In the genomic region with DNA sequence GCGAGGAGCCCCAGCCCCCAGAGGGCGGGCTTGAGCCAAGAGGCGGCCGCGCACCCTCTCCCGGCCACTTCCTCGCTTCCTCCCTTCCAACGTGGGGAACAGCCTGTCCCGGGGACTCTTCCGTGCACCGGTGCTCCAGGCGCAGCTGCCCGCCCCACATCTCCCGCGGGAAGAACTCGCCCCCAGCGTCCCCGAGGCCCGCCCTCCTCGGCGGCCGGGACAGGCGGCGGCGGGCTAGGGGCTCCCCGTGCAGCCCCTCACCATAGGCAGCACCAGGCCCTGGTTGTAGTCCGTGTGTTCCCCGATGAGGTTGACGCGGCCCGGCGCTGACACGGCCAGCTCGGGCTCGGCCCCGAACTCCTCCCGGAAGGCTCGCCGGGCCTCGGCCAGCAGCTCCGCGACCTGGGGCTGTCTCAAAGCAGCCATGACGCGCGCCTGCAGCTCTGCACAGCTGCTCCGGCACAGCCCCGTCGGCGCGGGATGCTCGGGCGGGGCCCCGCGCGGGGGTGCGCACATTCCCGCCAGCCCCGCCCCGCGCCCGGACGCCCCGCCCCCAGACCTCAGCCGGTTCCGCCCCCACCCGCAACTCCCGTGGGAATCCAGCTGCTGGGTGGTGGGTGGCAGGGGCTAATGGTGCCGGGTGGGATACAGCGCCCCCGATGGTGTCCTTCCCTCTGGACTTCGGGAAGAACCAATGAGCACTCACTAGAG, we compare ENCODE assay signal across 8 cellular contexts. TPM values are rescaled to one million over a fixed set of nuclear protein-coding genes. Genes with fewer than 3 reads are reported as not detected.
DNase-seq lines count a peak whose midpoint lies in the region; FAIRE-seq and TF ChIP-seq lines count a peak whose summit lies in the region.

Gene GALK1 (minus strand): TSS at position 482 of the 711 bp plus-strand sequence. CDS start 56 bp downstream, at position 426.

- no peaks in the 10 kb centered on the region for H3K79me2 ChIP-seq in GM23248 (ENCODE audit: insufficient read depth)

- TF ChIP-seq CTCF in VCaP (conservative IDR thresholded peaks at IDR 0.05) (peak; percentile 33), bronchial epithelial cell (IDR thresholded peaks at IDR 0.05; ENCODE audit: insufficient read depth, low read length, severe bottlenecking) (peak; percentile 84)

- WGBS in GM23248 (ENCODE audit: low coverage in 1 of 2, low lambda C conversion rate in 2 of 2, missing lambda C conversion rate in 2 of 2), 2 experiments = 0% methylated on average over 50 to 61 of the region's 71 CpGs

- H3K36me3 ChIP-seq in GM23248 (ENCODE audit: low read depth) (no peaks in the 10 kb centered on the region), bronchial epithelial cell (ENCODE audit: control insufficient read depth, insufficient read depth, low read length) (no peaks in the 10 kb centered on the region)

- H3K9me2 ChIP-seq in GM23248 (ENCODE audit: insufficient read depth) = no peaks in the 10 kb centered on the region

- H3K4me2 ChIP-seq in GM23248 (ENCODE audit: unreplicated experiment) = peak within 1 kb of the TSS; percentile 82

- H2AFZ ChIP-seq in GM23248 = peak within 1 kb of the TSS; percentile 93

- H3K4me3 ChIP-seq in GM23248 (peak within 1 kb of the TSS; percentile 74), bronchial epithelial cell (ENCODE audit: low read depth, low read length) (peak within 1 kb of the TSS; percentile 56)

- H3K27ac ChIP-seq in GM23248 (peak within 1 kb of the TSS; percentile 9; the same call in 1 of the 2 replicates), VCaP (peak within 1 kb of the TSS; percentile 65)

- no peaks in the 10 kb centered on the region for H3K4me1 ChIP-seq in GM23248 (ENCODE audit: insufficient read depth)

- H3K27me3 ChIP-seq in GM23248 (replicated peaks; ENCODE audit: insufficient read depth) (no peaks in the 10 kb centered on the region), bronchial epithelial cell (ENCODE audit: control insufficient read depth, insufficient read depth, low read length) (no peaks in the 10 kb centered on the region)

- peak; percentile 65 for DNase-seq in GDM1 (lab: John Stamatoyannopoulos, UW)
- DNase-seq in GM23248 = peak; percentile 92
- peak; percentile 71 for DNase-seq in MV-4-11 (lab: John Stamatoyannopoulos, UW)
- DNase-seq in bronchial epithelial cell (ENCODE audit: low read depth) = peak; percentile 51
- DNase-seq in iris pigment epithelial cell (ENCODE audit: low read depth) = peak; percentile 69
- peak; percentile 73 for DNase-seq in stimulated activated CD4-positive, alpha-beta T cell treated with anti-CD3 and anti-CD28 coated beads, Interleukin-12 subunit alpha, Interleukin-12 subunit beta, amount 100 ng/mL, for 4 hours
- DNase-seq in NK-92 (lab: John Stamatoyannopoulos, UW; ENCODE audit: unreplicated experiment) = no peak

- H4K20me1 ChIP-seq in GM23248 (ENCODE audit: insufficient read depth) = no peaks in the 10 kb centered on the region

- H3K9me3 ChIP-seq in GM23248 (ENCODE audit: low read depth) = no peaks in the 10 kb centered on the region

- peak within 1 kb of the TSS; percentile 79 for H3K9ac ChIP-seq in GM23248

- in situ Hi-C loops in GM23248 (cut with MboI) = no loop called here

- peaks cover 3% of the 10 kb centered on the region; the same call in 1 of the 2 replicates for H3F3A ChIP-seq in GM23248 (ENCODE audit: insufficient read depth)

- FAIRE-seq in bronchial epithelial cell (lab: Jason Lieb, UNC) = no peak

RNA-seq across cellular contexts. Expression of gene GALK1, which starts in this region (rescaled TPM):
- total RNA-seq in GM23248 (2014; rRNA removed; shearing (Covaris generic)) = 16.6 and 40.6 TPM in 2 replicates
- polyA plus RNA-seq in GM23248 (2016; fragmentation: Nextera tagmentation; extraction: Ambion mirVana) = 46.5 and 47.3 TPM in 2 replicates
- total RNA-seq in bronchial epithelial cell = 13.4 and 32.8 TPM in 2 replicates
